In the genomic region with DNA sequence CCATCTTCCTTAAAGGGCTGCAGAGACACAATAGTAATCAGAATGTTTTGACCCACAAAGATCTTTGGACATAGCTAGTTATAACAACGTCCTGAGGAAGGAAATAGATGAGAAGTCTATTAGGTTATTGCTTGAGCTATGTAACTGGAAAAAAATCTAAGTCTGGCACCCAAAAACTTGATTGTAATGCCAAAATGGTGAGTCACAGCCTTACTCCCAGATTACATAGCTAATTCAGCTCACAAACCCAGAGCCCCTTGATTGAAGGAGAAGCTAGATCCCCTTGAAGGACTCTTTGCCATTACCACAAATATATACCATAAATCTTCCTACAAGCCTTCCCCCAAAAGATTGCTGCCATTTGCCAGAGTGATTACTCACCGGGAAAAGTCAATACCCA, we compare ENCODE assay signal across 1 cellular context.
TF ChIP-seq lines count a peak whose summit lies in the region.

No MANE protein-coding gene starts in this region.

TF ChIP-seq in IMR-90, 13 proteins besides CTCF, POLR2A, EP300 and RAD21 (continued from another document):
- TF ChIP-seq, protein P1, sequence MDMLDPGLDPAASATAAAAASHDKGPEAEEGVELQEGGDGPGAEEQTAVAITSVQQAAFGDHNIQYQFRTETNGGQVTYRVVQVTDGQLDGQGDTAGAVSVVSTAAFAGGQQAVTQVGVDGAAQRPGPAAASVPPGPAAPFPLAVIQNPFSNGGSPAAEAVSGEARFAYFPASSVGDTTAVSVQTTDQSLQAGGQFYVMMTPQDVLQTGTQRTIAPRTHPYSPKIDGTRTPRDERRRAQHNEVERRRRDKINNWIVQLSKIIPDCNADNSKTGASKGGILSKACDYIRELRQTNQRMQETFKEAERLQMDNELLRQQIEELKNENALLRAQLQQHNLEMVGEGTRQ (IDR thresholded peaks at IDR 0.05; ENCODE audit: low read depth, low read length): no peak
- no peak for TF ChIP-seq BHLHE40 (IDR thresholded peaks at IDR 0.05; ENCODE audit: low read depth, low read length)
- TF ChIP-seq RFX5 (IDR thresholded peaks at IDR 0.05; ENCODE audit: low read depth, low read length): no peak
- no peak for TF ChIP-seq CHD1 (IDR thresholded peaks at IDR 0.05; ENCODE audit: low read depth, low read length)
- TF ChIP-seq MAFK (IDR thresholded peaks at IDR 0.05; ENCODE audit: low read depth, low read length): no peak
- TF ChIP-seq FOS (IDR thresholded peaks at IDR 0.05; ENCODE audit: low read depth, low read length): no peak
- no peak for TF ChIP-seq NFE2L2 (IDR thresholded peaks at IDR 0.05; ENCODE audit: low read depth, low read length)
- no peak for TF ChIP-seq MXI1 (IDR thresholded peaks at IDR 0.05; ENCODE audit: borderline replicate concordance, low read depth, low read length)
- TF ChIP-seq, protein P2, sequence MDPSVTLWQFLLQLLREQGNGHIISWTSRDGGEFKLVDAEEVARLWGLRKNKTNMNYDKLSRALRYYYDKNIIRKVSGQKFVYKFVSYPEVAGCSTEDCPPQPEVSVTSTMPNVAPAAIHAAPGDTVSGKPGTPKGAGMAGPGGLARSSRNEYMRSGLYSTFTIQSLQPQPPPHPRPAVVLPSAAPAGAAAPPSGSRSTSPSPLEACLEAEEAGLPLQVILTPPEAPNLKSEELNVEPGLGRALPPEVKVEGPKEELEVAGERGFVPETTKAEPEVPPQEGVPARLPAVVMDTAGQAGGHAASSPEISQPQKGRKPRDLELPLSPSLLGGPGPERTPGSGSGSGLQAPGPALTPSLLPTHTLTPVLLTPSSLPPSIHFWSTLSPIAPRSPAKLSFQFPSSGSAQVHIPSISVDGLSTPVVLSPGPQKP (IDR thresholded peaks at IDR 0.05; ENCODE audit: borderline replicate concordance, low read depth, low read length): no peak
- no peak for TF ChIP-seq MAZ (IDR thresholded peaks at IDR 0.05; ENCODE audit: borderline replicate concordance, low read depth, low read length)
TF ChIP-seq in IMR-90: peak in this region for 0.
